ENCODE assay signal across 8 cellular contexts in the genomic region with DNA sequence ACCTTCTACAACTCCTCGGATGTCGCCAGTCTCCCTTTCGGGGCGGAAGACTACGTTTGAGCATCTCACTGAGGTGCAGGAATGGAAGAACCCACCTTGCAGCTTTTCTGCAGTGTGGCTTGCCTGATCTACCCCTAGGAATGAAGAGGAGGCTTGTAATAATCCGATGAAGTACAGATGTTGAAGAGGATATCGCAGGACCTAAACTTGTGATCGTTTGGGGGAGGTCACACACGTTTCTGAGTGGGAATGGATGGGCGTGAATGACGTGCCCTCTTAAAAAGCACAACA. TPM values are rescaled to one million over a fixed set of nuclear protein-coding genes. Genes with fewer than 3 reads are reported as not detected.
DNase-seq lines count a peak whose midpoint lies in the region; ATAC-seq, FAIRE-seq and TF ChIP-seq lines count a peak whose summit lies in the region.

No MANE protein-coding gene starts in this region.

- no peaks in the 10 kb centered on the region for H3K36me3 ChIP-seq in keratinocyte (ENCODE audit: control insufficient read depth in 2 of 2, extremely low read depth in 1 of 2, insufficient read depth in 2 of 2, low read length in 2 of 2)
- H3K36me3 ChIP-seq in thoracic aorta = no peaks in the 10 kb centered on the region

- no peaks in the 10 kb centered on the region for H3K9me1 ChIP-seq in keratinocyte (ENCODE audit: control insufficient read depth, extremely low read depth, insufficient read depth, low read length)

- no peaks in the 10 kb centered on the region for H3K9me3 Mint-ChIP-seq in activated naive CD8-positive, alpha-beta T cell (ENCODE audit: low read depth)

- peak overlapping the region; percentile 93 for H3K4me2 ChIP-seq in keratinocyte (ENCODE audit: control insufficient read depth, extremely low read depth, insufficient read depth, low read depth, low read length)

- no peaks in the 10 kb centered on the region for H3K27me3 Mint-ChIP-seq in activated naive CD8-positive, alpha-beta T cell

- FAIRE-seq in keratinocyte (lab: Jason Lieb, UNC) = no peak

- no peaks in the 10 kb centered on the region for H3K36me3 Mint-ChIP-seq in activated naive CD8-positive, alpha-beta T cell

- no peaks in the 10 kb centered on the region for H4K20me1 ChIP-seq in keratinocyte (ENCODE audit: control insufficient read depth, extremely low read depth, insufficient read depth, low read length)

- dilution Hi-C loops in keratinocyte (cut with MboI; ENCODE audit: extremely low pct_ligation_motif_present, low sequenced_read_pairs) = no loop called here

- H3K4me1 ChIP-seq in keratinocyte (ENCODE audit: control insufficient read depth, extremely low read depth, insufficient read depth, low read length) (peaks cover 34% of the 10 kb centered on the region), thoracic aorta (ENCODE audit: control insufficient read depth in 1 of 2, low read depth in 2 of 2) (peaks cover 32 to 45% of the 10 kb centered on the region in 2 donors)

- H2AFZ ChIP-seq in keratinocyte (ENCODE audit: control insufficient read depth, low read length) = peak overlapping the region; percentile 74

- no peak for TF ChIP-seq CTCF in keratinocyte (optimal IDR thresholded peaks at IDR 0.05 in 1 of 3, IDR thresholded peaks at IDR 0.05 in 1 of 3, conservative IDR thresholded peaks at IDR 0.05 in 1 of 3; ENCODE audit: extremely low read depth in 1 of 3, insufficient read depth in 2 of 3, low read length in 3 of 3)
- TF ChIP-seq CTCF in thoracic aorta (IDR thresholded peaks at IDR 0.05) = no peak

- H3K27me3 ChIP-seq in keratinocyte (ENCODE audit: control insufficient read depth, extremely low read depth, insufficient read depth, low read length) = no peaks in the 10 kb centered on the region
- no peaks in the 10 kb centered on the region for H3K27me3 ChIP-seq in thoracic aorta (replicated peaks; ENCODE audit: insufficient read depth)

- H3K9me3 ChIP-seq in keratinocyte (ENCODE audit: control insufficient read depth, low read depth, low read length) (no peaks in the 10 kb centered on the region), thoracic aorta (no peaks in the 10 kb centered on the region)

- DNase-seq in keratinocyte (ENCODE audit: low read depth, low spot score) (no peak), thoracic aorta (ENCODE audit: low spot score) (no peak), NCI-H187 treated with DMSO at 0.1 percent for 48 hours (lab: John Stamatoyannopoulos, UW) (no peak), islet precursor cell (no peak)

- H3K27ac ChIP-seq in keratinocyte (ENCODE audit: control insufficient read depth, insufficient read depth, low read length) (peak overlapping the region; percentile 85), thoracic aorta (peak overlapping the region; percentile 92 to 96)

- peak overlapping the region; percentile 91 for H3K27ac Mint-ChIP-seq in activated naive CD8-positive, alpha-beta T cell

- peak; percentile 3 for ATAC-seq in HG03139 (IDR thresholded peaks at IDR 0.05; ENCODE audit: unreplicated experiment)
- no peak for ATAC-seq in thoracic aorta (ENCODE audit: insufficient number of reproducible peaks, low FRiP score, low read depth)
- ATAC-seq in HG02981 (IDR thresholded peaks at IDR 0.05; ENCODE audit: unreplicated experiment) = no peak

- peak overlapping the region; percentile 93 for H3K9ac ChIP-seq in keratinocyte (ENCODE audit: control insufficient read depth, extremely low read depth, insufficient read depth, low read length)

- H3K4me3 Mint-ChIP-seq in activated naive CD8-positive, alpha-beta T cell = peak overlapping the region; percentile 96

- H3K4me3 ChIP-seq in GM08714 (ENCODE audit: low read length) (peak overlapping the region; percentile 89), keratinocyte (ENCODE audit: control insufficient read depth in 2 of 3, extremely low read depth in 1 of 3, insufficient read depth in 2 of 3, low read depth in 1 of 3, low read length in 3 of 3) (peak overlapping the region; percentile 79 to 93 (median 83)), thoracic aorta (peak overlapping the region; percentile 89)

- peaks cover 66% of the 10 kb centered on the region for H3K4me1 Mint-ChIP-seq in activated naive CD8-positive, alpha-beta T cell (ENCODE audit: low read depth)

- peaks cover 53% of the 10 kb centered on the region for H3K79me2 ChIP-seq in keratinocyte (ENCODE audit: control insufficient read depth, insufficient read depth, low read length)

RNA-seq across cellular contexts. Expression of a gene that starts 0.5 kb away (rescaled TPM):
- polyA plus RNA-seq in keratinocyte = 13.6 to 23.1 TPM (median 19.0 TPM) in 3 replicates
- 8.5 TPM for polyA plus RNA-seq in keratinocyte (2011; ENCODE audit: low read depth)
- 7.7 and 10.6 TPM in 2 replicates for polyA plus RNA-seq in keratinocyte (2011; cell fraction: cytosol; rRNA removed)
- 13.1 and 19.7 TPM in 2 replicates for polyA plus RNA-seq in keratinocyte (2011; cell fraction: nucleus; rRNA removed)
- polyA plus RNA-seq in keratinocyte (2012; ENCODE audit: low replicate concordance) = 7.3 and 18.1 TPM in 2 replicates
- polyA minus RNA-seq in keratinocyte = 26.6 to 42.9 TPM (median 38.1 TPM) in 3 replicates
- polyA minus RNA-seq in keratinocyte (2011; cell fraction: cytosol; rRNA and poly(A)+ RNA removed) = 14.6 TPM
- 18.3 and 31.5 TPM in 2 replicates for polyA minus RNA-seq in keratinocyte (2011; cell fraction: nucleus; rRNA and poly(A)+ RNA removed)
- 10 to 100 TPM; 27.1 to 48.7 TPM for total RNA-seq in thoracic aorta
